8 cellular contexts compared by ENCODE assay signal in genomic region chr12:92929957-92930356, GRCh38. TPM values are rescaled to one million over a fixed set of nuclear protein-coding genes. Genes with fewer than 3 reads are reported as not detected.
DNase-seq lines count a peak whose midpoint lies in the region; ATAC-seq lines count a peak whose summit lies in the region.

No MANE protein-coding gene starts in this region.

- H3K4me1 Mint-ChIP-seq in activated CD4-positive, alpha-beta memory T cell treated with anti-CD3 and anti-CD28 coated beads, Interleukin-2, amount 10 ng/mL, durations not matched to agents 7 days and 5 days: peaks cover 27% of the 10 kb centered on the region
- peaks cover 32% of the 10 kb centered on the region for H3K4me1 Mint-ChIP-seq in stimulated activated naive CD8-positive, alpha-beta T cell treated with anti-CD3 and anti-CD28 coated beads, Interleukin-15, amount 100 ng/mL, for 72 hours

- CTCF ChIA-PET in activated CD4-positive, alpha-beta memory T cell treated with anti-CD3 and anti-CD28 coated beads, Interleukin-2, amount 10 ng/mL, durations not matched to agents 7 days and 5 days (lab: Charles Lee): interaction anchor here (0.8 to 3.2 kb wide), 6 partner anchors 57 to 1172 kb away, joined by 3 to 11 read pairs (median 4); no protein-coding TSS in a partner anchor

- ATAC-seq in stimulated activated naive CD8-positive, alpha-beta T cell treated with anti-CD3 and anti-CD28 coated beads, Interleukin-15, amount 100 ng/mL, for 72 hours: no peak
- ATAC-seq in GM21723 (IDR thresholded peaks at IDR 0.05; ENCODE audit: unreplicated experiment): no peak

- POLR2A ChIA-PET in activated CD4-positive, alpha-beta memory T cell treated with anti-CD3 and anti-CD28 coated beads, Interleukin-2, amount 10 ng/mL, durations not matched to agents 7 days and 5 days (lab: Charles Lee): interaction anchor here (0.6 to 5.7 kb wide), 12 partner anchors 8 to 1560 kb away, joined by 3 to 46 read pairs (median 4); partner anchors contain the start of genes BTG1 and CRADD

- no peaks in the 10 kb centered on the region for H3K9me3 Mint-ChIP-seq in activated CD4-positive, alpha-beta memory T cell treated with anti-CD3 and anti-CD28 coated beads, Interleukin-2, amount 10 ng/mL, durations not matched to agents 7 days and 5 days
- no peaks in the 10 kb centered on the region for H3K9me3 Mint-ChIP-seq in stimulated activated naive CD8-positive, alpha-beta T cell treated with anti-CD3 and anti-CD28 coated beads, Interleukin-15, amount 100 ng/mL, for 72 hours

- no peaks in the 10 kb centered on the region for H3K36me3 Mint-ChIP-seq in activated CD4-positive, alpha-beta memory T cell treated with anti-CD3 and anti-CD28 coated beads, Interleukin-2, amount 10 ng/mL, durations not matched to agents 7 days and 5 days (ENCODE audit: low read depth)

- H3K4me3 ChIP-seq in iPS-18c (ENCODE audit: insufficient read depth, low read depth, low read length): peak overlapping the region; percentile 48

- DNase-seq in NCI-H2227 (lab: John Stamatoyannopoulos, UW; ENCODE audit: unreplicated experiment) (peak; percentile 45), NCI-H2227 treated with DMSO at 0.1 percent for 48 hours (lab: John Stamatoyannopoulos, UW) (no peak), SHP77 treated with DMSO at 0.1 percent for 48 hours (lab: John Stamatoyannopoulos, UW) (no peak)
- no peak for DNase-seq in activated CD4-positive, alpha-beta memory T cell treated with anti-CD3 and anti-CD28 coated beads, Interleukin-2, amount 10 ng/mL, durations not matched to agents 7 days and 5 days
- DNase-seq in stimulated activated naive CD8-positive, alpha-beta T cell treated with anti-CD3 and anti-CD28 coated beads, Interleukin-15, amount 100 ng/mL, for 72 hours: no peak
- no peak for DNase-seq in stimulated activated CD4-positive, alpha-beta T cell treated with anti-CD3 and anti-CD28 coated beads, Interleukin-1b, Interleukin-23, amount 100 ng/mL, for 48 hours

- H3K4me3 Mint-ChIP-seq in activated CD4-positive, alpha-beta memory T cell treated with anti-CD3 and anti-CD28 coated beads, Interleukin-2, amount 10 ng/mL, durations not matched to agents 7 days and 5 days: peak overlapping the region; percentile 78
- H3K4me3 Mint-ChIP-seq in stimulated activated naive CD8-positive, alpha-beta T cell treated with anti-CD3 and anti-CD28 coated beads, Interleukin-15, amount 100 ng/mL, for 72 hours: peak overlapping the region; percentile 90

- peak overlapping the region; percentile 78 for H3K27ac Mint-ChIP-seq in activated CD4-positive, alpha-beta memory T cell treated with anti-CD3 and anti-CD28 coated beads, Interleukin-2, amount 10 ng/mL, durations not matched to agents 7 days and 5 days
- H3K27ac Mint-ChIP-seq in stimulated activated naive CD8-positive, alpha-beta T cell treated with anti-CD3 and anti-CD28 coated beads, Interleukin-15, amount 100 ng/mL, for 72 hours: peak overlapping the region; percentile 89 to 91

- no peaks in the 10 kb centered on the region for H3K9me3 ChIP-seq in iPS-18c (ENCODE audit: control insufficient read depth, insufficient read depth, low read length)

- H3K27me3 Mint-ChIP-seq in activated CD4-positive, alpha-beta memory T cell treated with anti-CD3 and anti-CD28 coated beads, Interleukin-2, amount 10 ng/mL, durations not matched to agents 7 days and 5 days: peaks cover 16% of the 10 kb centered on the region
- H3K27me3 Mint-ChIP-seq in stimulated activated naive CD8-positive, alpha-beta T cell treated with anti-CD3 and anti-CD28 coated beads, Interleukin-15, amount 100 ng/mL, for 72 hours: no peaks in the 10 kb centered on the region

RNA-seq across cellular contexts. Expression of gene EEA1, which starts 0.9 kb away (rescaled TPM):
- total RNA-seq in activated CD4-positive, alpha-beta memory T cell treated with anti-CD3 and anti-CD28 coated beads, Interleukin-2, amount 10 ng/mL, durations not matched to agents 7 days and 5 days: 10 to 100 TPM; 12.6 to 16.1 TPM
